ENCODE assay signal across 1 cellular context in the genomic region with DNA sequence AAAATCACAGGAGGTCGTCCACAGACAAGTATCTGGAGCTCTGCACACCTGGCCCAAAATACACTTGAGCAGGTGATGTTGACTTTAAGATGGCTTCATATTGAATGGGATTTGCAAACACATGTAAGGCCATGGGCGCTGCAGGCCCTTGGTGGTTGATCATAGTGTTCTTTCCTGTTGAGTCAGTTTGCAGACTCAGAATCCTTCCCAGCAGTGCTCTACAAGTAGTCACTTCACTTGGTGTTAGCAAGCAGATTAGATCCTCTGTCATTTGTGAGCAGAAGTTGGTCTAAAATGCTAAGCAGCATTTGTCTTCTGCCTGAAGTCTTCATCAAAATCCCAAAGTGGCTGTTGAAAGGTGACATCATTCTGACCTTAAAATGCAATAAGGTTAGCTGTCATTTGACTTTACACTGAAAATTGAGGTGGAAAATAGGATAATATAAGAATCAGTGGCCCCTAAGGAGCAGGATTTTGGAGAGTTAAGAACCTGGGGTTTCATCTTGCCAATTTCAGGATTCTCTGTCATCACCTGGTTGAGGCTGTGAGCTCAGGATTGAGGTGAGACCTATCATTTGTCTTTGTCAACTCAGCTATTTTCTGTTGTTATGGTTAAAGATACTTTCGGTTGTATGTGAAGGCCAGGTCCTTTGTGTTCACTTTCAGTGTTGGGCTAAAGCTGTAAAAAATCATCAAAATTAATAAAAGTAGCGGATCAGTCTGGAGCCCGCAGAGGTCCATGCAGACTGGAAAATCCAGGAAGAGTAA.
TF ChIP-seq lines count a peak whose summit lies in the region.

No MANE protein-coding gene starts in this region.

TF ChIP-seq in HepG2, 621 proteins besides CTCF, POLR2A, EP300 and RAD21 (continued from another document):
- no peak for TF ChIP-seq PBX3 (CRISPR knock-in tag; IDR thresholded peaks at IDR 0.05; ENCODE audit: borderline replicate concordance)
- peak; percentile 61 for TF ChIP-seq MAFF (IDR thresholded peaks at IDR 0.05; ENCODE audit: low read depth, low read length)
- TF ChIP-seq SIN3A (IDR thresholded peaks at IDR 0.05; ENCODE audit: borderline replicate concordance, low read depth, low read length), result no peak
